In genomic region chr19:30093966-30094770, GRCh38 we compare ENCODE assay signal across 15 cellular contexts.
DNase-seq lines count a peak whose midpoint lies in the region; ATAC-seq and TF ChIP-seq lines count a peak whose summit lies in the region.
"Had no signal": no experiment of that assay in that cellular context is flagged by ENCODE, and none has a peak within 500 bp of the region (broad histone marks: within the 10 kb centered on the region; RNA-seq: fewer than 3 reads in every experiment).

No MANE protein-coding gene starts in this region.

- H3K23ac ChIP-seq in neuronal stem cell (ENCODE audit: low read depth, low read length, poor library complexity) = no peak overlapping the region

- H3K27ac ChIP-seq in neuronal stem cell (replicated peaks; ENCODE audit: low read length) (no peak overlapping the region), spleen (no peak overlapping the region), ascending aorta (no peak overlapping the region)
- H3K27ac ChIP-seq: HL-60 had no signal

- H4K8ac ChIP-seq in neuronal stem cell (ENCODE audit: low read depth, low read length) = no peak overlapping the region

- H2BK5ac ChIP-seq in neuronal stem cell (ENCODE audit: low read length) = no peak overlapping the region

- no peak for TF ChIP-seq POLR2A in spleen (IDR thresholded peaks at IDR 0.05)

- peaks cover 0 to 2% of the 10 kb centered on the region in 2 donors for H3K9me3 ChIP-seq in neuronal stem cell (replicated peaks in 1 of 2; ENCODE audit: control insufficient read depth in 2 of 2, insufficient read depth in 1 of 2, low read depth in 1 of 2, low read length in 2 of 2)
- no peaks in the 10 kb centered on the region for H3K9me3 ChIP-seq in spleen
- no peaks in the 10 kb centered on the region for H3K9me3 ChIP-seq in ascending aorta
- H3K9me3 ChIP-seq: HAP-1 had no signal

- peak overlapping the region; percentile 81 for H3K18ac ChIP-seq in neuronal stem cell (ENCODE audit: low read length)

- no peak for ATAC-seq in left cardiac atrium
- ATAC-seq in stimulated activated naive B cell treated with anti-CD40 and anti-IgM and Interleukin-4, amounts not matched to agents 10 μg/mL and 1 μg/mL and 100 μg/mL, for 72 hours (replicated peaks) = no peak

- no peak overlapping the region for H3K4me2 ChIP-seq in neuronal stem cell (ENCODE audit: insufficient read depth, low read length, poor library complexity, severe bottlenecking)

- TF ChIP-seq CTCF in spleen (IDR thresholded peaks at IDR 0.05 in 8 of 11, conservative IDR thresholded peaks at IDR 0.05 in 3 of 11) = no peak
- TF ChIP-seq CTCF in ascending aorta (IDR thresholded peaks at IDR 0.05) = no peak

- H3K9me3 Mint-ChIP-seq in stimulated activated naive B cell treated with anti-CD40 and anti-IgM and Interleukin-4, amounts not matched to agents 10 μg/mL and 1 μg/mL and 100 μg/mL, for 72 hours = no peaks in the 10 kb centered on the region
- H3K9me3 Mint-ChIP-seq: CD4-positive, alpha-beta T cell had no signal

- no peak overlapping the region for H3K4me3 Mint-ChIP-seq in stimulated activated naive B cell treated with anti-CD40 and anti-IgM and Interleukin-4, amounts not matched to agents 10 μg/mL and 1 μg/mL and 100 μg/mL, for 72 hours
- H3K4me3 Mint-ChIP-seq: B cell; CD4-positive, alpha-beta T cell had no signal

- no CpG with 5 or more reads among the region's 10 CpGs for WGBS in neuronal stem cell (ENCODE audit: extremely low coverage in 2 of 2, insufficient read length in 2 of 2, insufficient replicate concordance in 1 of 2), 2 donors
- WGBS in spleen, 5 donors = 73 to 88% (median 85%) methylated on average over 10 of the region's 10 CpGs

- H3K27me3 ChIP-seq in neuronal stem cell (ENCODE audit: control insufficient read depth in 3 of 3, insufficient read depth in 3 of 3, low read depth in 1 of 3, low read length in 3 of 3) = no peaks in the 10 kb centered on the region
- H3K27me3 ChIP-seq in spleen (replicated peaks in 1 of 7) = no peaks in the 10 kb centered on the region
- no peaks in the 10 kb centered on the region for H3K27me3 ChIP-seq in ascending aorta

- H3K4me3 ChIP-seq in neuronal stem cell (ENCODE audit: low read length in 2 of 2) (no peak overlapping the region), spleen (no peak overlapping the region), ascending aorta (no peak overlapping the region)
- H3K4me3 ChIP-seq: HAP-1 had no signal

- H3K36me3 Mint-ChIP-seq in stimulated activated naive B cell treated with anti-CD40 and anti-IgM and Interleukin-4, amounts not matched to agents 10 μg/mL and 1 μg/mL and 100 μg/mL, for 72 hours = no peaks in the 10 kb centered on the region

- H3K4me1 ChIP-seq in neuronal stem cell (ENCODE audit: control insufficient read depth in 2 of 2, insufficient read depth in 1 of 2, low read depth in 1 of 2, low read length in 2 of 2) (peaks cover 0 to 3% of the 10 kb centered on the region in 2 donors), spleen (no peaks in the 10 kb centered on the region), ascending aorta (no peaks in the 10 kb centered on the region)
- H3K4me1 ChIP-seq: HAP-1 had no signal

- H3K27me3 Mint-ChIP-seq in stimulated activated naive B cell treated with anti-CD40 and anti-IgM and Interleukin-4, amounts not matched to agents 10 μg/mL and 1 μg/mL and 100 μg/mL, for 72 hours = peaks cover 7 to 9% of the 10 kb centered on the region in 2 donors
- H3K27me3 Mint-ChIP-seq: B cell; CD4-positive, alpha-beta T cell had no signal

- no peak overlapping the region for H2AFZ ChIP-seq in neuronal stem cell (ENCODE audit: low read length)

- no peak overlapping the region for H3K4ac ChIP-seq in neuronal stem cell (ENCODE audit: low read length)

- no peak overlapping the region for H3K14ac ChIP-seq in neuronal stem cell (ENCODE audit: low read length)

- H3K4me1 Mint-ChIP-seq in stimulated activated naive B cell treated with anti-CD40 and anti-IgM and Interleukin-4, amounts not matched to agents 10 μg/mL and 1 μg/mL and 100 μg/mL, for 72 hours = no peaks in the 10 kb centered on the region
- H3K4me1 Mint-ChIP-seq: B cell had no signal

- no peaks in the 10 kb centered on the region for H3K79me1 ChIP-seq in neuronal stem cell (ENCODE audit: low read depth, low read length)

- H2AK5ac ChIP-seq in neuronal stem cell (ENCODE audit: low read depth, low read length) = peak overlapping the region; percentile 54

- H2BK12ac ChIP-seq in neuronal stem cell (ENCODE audit: low read length) = peak overlapping the region; percentile 76

- DNase-seq in left cardiac atrium (peak; percentile 7), cardiac septum (ENCODE audit: low spot score) (no peak), neuronal stem cell (ENCODE audit: low spot score) (no peak), spleen (peak; percentile 49), ascending aorta (ENCODE audit: low spot score in 2 of 2) (no peak)
- no peak for DNase-seq in activated naive CD4-positive, alpha-beta T cell (lab: John Stamatoyannopoulos, UW)
- DNase-seq in stimulated activated naive B cell treated with anti-CD40 and anti-IgM and Interleukin-4, amounts not matched to agents 10 μg/mL and 1 μg/mL and 100 μg/mL, for 72 hours = no peak
- DNase-seq: ACHN; C1 segment of cervical spinal cord; Calu3; CD4-positive, alpha-beta T cell; DMS 273 treated with DMSO at 0.1 percent for 48 hours had no signal

- H4K91ac ChIP-seq in neuronal stem cell (ENCODE audit: low read depth, low read length, poor library complexity) = no peak overlapping the region

- H3K36me3 ChIP-seq in neuronal stem cell (replicated peaks in 1 of 2; ENCODE audit: control insufficient read depth in 2 of 2, insufficient read depth in 2 of 2, low read length in 2 of 2) (no peaks in the 10 kb centered on the region), spleen (no peaks in the 10 kb centered on the region), ascending aorta (no peaks in the 10 kb centered on the region)
- H3K36me3 ChIP-seq: HAP-1 had no signal

- peak overlapping the region; percentile 15 for H2BK15ac ChIP-seq in neuronal stem cell (ENCODE audit: low read length)

- H3K9ac ChIP-seq in neuronal stem cell (ENCODE audit: low read depth, low read length, poor library complexity) = peak overlapping the region; percentile 30

- intact Hi-C loops in left cardiac atrium (cut with DNase I) (no loop called here), cardiac septum (cut with DNase I) (no loop called here), spleen (cut with DNase I; ENCODE audit: low total_unique reads) (no loop called here), ascending aorta (cut with DNase I) (no loop called here)

- no peak overlapping the region for H2BK120ac ChIP-seq in neuronal stem cell (ENCODE audit: low read depth, low read length)

- H3K27ac Mint-ChIP-seq in stimulated activated naive B cell treated with anti-CD40 and anti-IgM and Interleukin-4, amounts not matched to agents 10 μg/mL and 1 μg/mL and 100 μg/mL, for 72 hours = no peak overlapping the region
- H3K27ac Mint-ChIP-seq: B cell; CD4-positive, alpha-beta T cell had no signal

Comparison
In these comparisons a context has a peak if more than half of its experiments do, and no peak if none do; other contexts are left out.
1. DNase-seq: peak in left cardiac atrium (single experiment) and spleen (single experiment); none in cardiac septum (single experiment), neuronal stem cell (single experiment), activated naive CD4-positive, alpha-beta T cell (0 of 4), stimulated activated naive B cell treated with anti-CD40 and anti-IgM and Interleukin-4, amounts not matched to agents 10 μg/mL and 1 μg/mL and 100 μg/mL, for 72 hours (single experiment) and ascending aorta (0 of 2).